ENCODE assay signal across 12 cellular contexts in genomic region chr6:99348220-99348822, GRCh38. TPM values are rescaled to one million over a fixed set of nuclear protein-coding genes. Genes with fewer than 3 reads are reported as not detected.
DNase-seq lines count a peak whose midpoint lies in the region; ATAC-seq and TF ChIP-seq lines count a peak whose summit lies in the region.
"Had no signal": no experiment of that assay in that cellular context is flagged by ENCODE, and none has a peak within 500 bp of the region (broad histone marks: within the 10 kb centered on the region; RNA-seq: fewer than 3 reads in every experiment).

No MANE protein-coding gene starts in this region.

- H3K27me3 ChIP-seq in WERI-Rb-1 (ENCODE audit: insufficient read depth, low read depth, severe bottlenecking) (no peaks in the 10 kb centered on the region), iPS-18a (ENCODE audit: control insufficient read depth, insufficient read depth, low read length) (peaks cover 10% of the 10 kb centered on the region), thoracic aorta (replicated peaks; ENCODE audit: insufficient read depth) (no peaks in the 10 kb centered on the region)

- peaks cover 54% of the 10 kb centered on the region for H3K27me3 Mint-ChIP-seq in activated CD8-positive, alpha-beta T cell treated with anti-CD3 and anti-CD28 coated beads for 36 hours
- H3K27me3 Mint-ChIP-seq in activated CD8-positive, alpha-beta T cell treated with anti-CD3 and anti-CD28 coated beads, Interleukin-2, amount 10 ng/mL, durations not matched to agents 7 days and 5 days (ENCODE audit: low read depth) = peaks cover 69% of the 10 kb centered on the region

- no peaks in the 10 kb centered on the region for H3K9me3 Mint-ChIP-seq in activated CD8-positive, alpha-beta T cell treated with anti-CD3 and anti-CD28 coated beads for 36 hours
- H3K9me3 Mint-ChIP-seq in activated CD8-positive, alpha-beta T cell treated with anti-CD3 and anti-CD28 coated beads, Interleukin-2, amount 10 ng/mL, durations not matched to agents 7 days and 5 days (ENCODE audit: insufficient read depth) = no peaks in the 10 kb centered on the region

- no peaks in the 10 kb centered on the region for H3K9me3 ChIP-seq in WERI-Rb-1 (ENCODE audit: severe bottlenecking)
- H3K9me3 ChIP-seq in iPS-18a (ENCODE audit: control insufficient read depth, low read depth, low read length) = no peaks in the 10 kb centered on the region
- no peaks in the 10 kb centered on the region for H3K9me3 ChIP-seq in thoracic aorta
- H3K9me3 ChIP-seq: tibial nerve had no signal

- POLR2A ChIA-PET in activated CD8-positive, alpha-beta T cell treated with anti-CD3 and anti-CD28 coated beads for 36 hours (lab: Charles Lee) = interaction anchor here (0.6 kb wide), 1 partner anchor 428 kb away, joined by 3 read pairs; no protein-coding TSS in a partner anchor
- POLR2A ChIA-PET in activated CD8-positive, alpha-beta T cell treated with anti-CD3 and anti-CD28 coated beads, Interleukin-2, amount 10 ng/mL, durations not matched to agents 7 days and 5 days (lab: Charles Lee) = no interaction called here

- intact Hi-C loops in activated CD8-positive, alpha-beta T cell treated with anti-CD3 and anti-CD28 coated beads for 36 hours (cut with micrococcal nuclease) = no loop called here

- no peak for TF ChIP-seq CTCF in activated CD8-positive, alpha-beta T cell treated with anti-CD3 and anti-CD28 coated beads for 36 hours (IDR thresholded peaks at IDR 0.05)
- TF ChIP-seq CTCF in WERI-Rb-1 (IDR thresholded peaks at IDR 0.05; ENCODE audit: low read depth, low read length) = no peak
- TF ChIP-seq CTCF in thoracic aorta (IDR thresholded peaks at IDR 0.05) = no peak

- peak overlapping the region; percentile 84 for H3K4me3 ChIP-seq in WERI-Rb-1 (ENCODE audit: low read depth, low read length)
- peak overlapping the region; percentile 82 for H3K4me3 ChIP-seq in iPS-18a (ENCODE audit: low read length)
- peak overlapping the region; percentile 88 for H3K4me3 ChIP-seq in thoracic aorta

- no peak for ATAC-seq in activated CD8-positive, alpha-beta T cell treated with anti-CD3 and anti-CD28 coated beads for 36 hours
- no peak for ATAC-seq in activated CD8-positive, alpha-beta T cell treated with anti-CD3 and anti-CD28 coated beads, Interleukin-2, amount 10 ng/mL, durations not matched to agents 7 days and 5 days
- no peak for ATAC-seq in thoracic aorta (ENCODE audit: insufficient number of reproducible peaks, low FRiP score, low read depth)
- ATAC-seq in GM21737 (IDR thresholded peaks at IDR 0.05; ENCODE audit: unreplicated experiment) = no peak
- no peak for ATAC-seq in GM21576 (IDR thresholded peaks at IDR 0.05; ENCODE audit: unreplicated experiment)

- H3K36me3 ChIP-seq in WERI-Rb-1 = no peaks in the 10 kb centered on the region
- no peaks in the 10 kb centered on the region for H3K36me3 ChIP-seq in iPS-18a (ENCODE audit: control insufficient read depth, low read depth, low read length)
- H3K36me3 ChIP-seq in thoracic aorta = no peaks in the 10 kb centered on the region
- H3K36me3 ChIP-seq: tibial nerve had no signal

- peak overlapping the region; percentile 22 for H3K4me3 Mint-ChIP-seq in activated CD8-positive, alpha-beta T cell treated with anti-CD3 and anti-CD28 coated beads for 36 hours
- H3K4me3 Mint-ChIP-seq in activated CD8-positive, alpha-beta T cell treated with anti-CD3 and anti-CD28 coated beads, Interleukin-2, amount 10 ng/mL, durations not matched to agents 7 days and 5 days = no peak overlapping the region
- H3K4me3 Mint-ChIP-seq: CD4-positive, CD25-positive, alpha-beta regulatory T cell had no signal

- H3K4me1 ChIP-seq in iPS-18a (ENCODE audit: control insufficient read depth, low read depth, low read length) (peaks cover 27% of the 10 kb centered on the region), thoracic aorta (ENCODE audit: control insufficient read depth in 1 of 2, low read depth in 2 of 2) (peaks cover 7 to 12% of the 10 kb centered on the region in 2 donors)

- H3K4me1 Mint-ChIP-seq in activated CD8-positive, alpha-beta T cell treated with anti-CD3 and anti-CD28 coated beads for 36 hours (ENCODE audit: low read depth) = peaks cover 5% of the 10 kb centered on the region
- H3K4me1 Mint-ChIP-seq in activated CD8-positive, alpha-beta T cell treated with anti-CD3 and anti-CD28 coated beads, Interleukin-2, amount 10 ng/mL, durations not matched to agents 7 days and 5 days (ENCODE audit: low read depth) = no peaks in the 10 kb centered on the region

- CTCF ChIA-PET in activated CD8-positive, alpha-beta T cell treated with anti-CD3 and anti-CD28 coated beads for 36 hours (lab: Charles Lee) = interaction anchor here (2.8 kb wide), 1 partner anchor 18 kb away, joined by 13 read pairs; no protein-coding TSS in a partner anchor
- CTCF ChIA-PET in activated CD8-positive, alpha-beta T cell treated with anti-CD3 and anti-CD28 coated beads, Interleukin-2, amount 10 ng/mL, durations not matched to agents 7 days and 5 days (lab: Charles Lee) = interaction anchor here (1.1 kb wide), 1 partner anchor 18 kb away, joined by 8 read pairs; no protein-coding TSS in a partner anchor

- no peaks in the 10 kb centered on the region for H3K36me3 Mint-ChIP-seq in activated CD8-positive, alpha-beta T cell treated with anti-CD3 and anti-CD28 coated beads for 36 hours (ENCODE audit: low read depth)
- no peaks in the 10 kb centered on the region for H3K36me3 Mint-ChIP-seq in activated CD8-positive, alpha-beta T cell treated with anti-CD3 and anti-CD28 coated beads, Interleukin-2, amount 10 ng/mL, durations not matched to agents 7 days and 5 days (ENCODE audit: low read depth)
- H3K36me3 Mint-ChIP-seq: CD4-positive, CD25-positive, alpha-beta regulatory T cell; IgD-negative memory B cell had no signal

- H3K9ac ChIP-seq in iPS-18a (ENCODE audit: low read length) = peak overlapping the region; percentile 85

- H3K27ac Mint-ChIP-seq in activated CD8-positive, alpha-beta T cell treated with anti-CD3 and anti-CD28 coated beads for 36 hours = no peak overlapping the region
- H3K27ac Mint-ChIP-seq in activated CD8-positive, alpha-beta T cell treated with anti-CD3 and anti-CD28 coated beads, Interleukin-2, amount 10 ng/mL, durations not matched to agents 7 days and 5 days = no peak overlapping the region
- H3K27ac Mint-ChIP-seq: CD4-positive, CD25-positive, alpha-beta regulatory T cell; IgD-negative memory B cell had no signal

- DNase-seq in activated CD8-positive, alpha-beta T cell treated with anti-CD3 and anti-CD28 coated beads for 36 hours = no peak
- DNase-seq in activated CD8-positive, alpha-beta T cell treated with anti-CD3 and anti-CD28 coated beads, Interleukin-2, amount 10 ng/mL, durations not matched to agents 7 days and 5 days = no peak
- DNase-seq in WERI-Rb-1 (no peak), thoracic aorta (ENCODE audit: low spot score) (no peak), dermis blood vessel endothelial cell (no peak)
- DNase-seq: activated CD4-positive, alpha-beta T cell treated with anti-CD3 and anti-CD28 coated beads for 1 hour; CD4-positive, CD25-positive, alpha-beta regulatory T cell had no signal

- H3K27ac ChIP-seq in WERI-Rb-1 = no peak overlapping the region; the same call in 1 of the 2 replicates
- H3K27ac ChIP-seq in iPS-18a (ENCODE audit: low read length) = no peak overlapping the region
- peak overlapping the region; percentile 41 to 47 for H3K27ac ChIP-seq in thoracic aorta
- H3K27ac ChIP-seq: tibial nerve had no signal

RNA-seq across cellular contexts. Expression of gene FAXC, which starts 1.2 kb away (rescaled TPM):
- total RNA-seq in activated CD8-positive, alpha-beta T cell treated with anti-CD3 and anti-CD28 coated beads for 36 hours = not detected
- total RNA-seq in activated CD8-positive, alpha-beta T cell treated with anti-CD3 and anti-CD28 coated beads, Interleukin-2, amount 10 ng/mL, durations not matched to agents 7 days and 5 days = not detected
- under 1 TPM; 0.81 to 0.99 TPM for total RNA-seq in thoracic aorta
- total RNA-seq in dermis blood vessel endothelial cell = 0.34 and 0.56 TPM in 2 replicates
- total RNA-seq: CD4-positive, CD25-positive, alpha-beta regulatory T cell had no signal

RNA-seq across cellular contexts. Expression of gene COQ3, which starts 45.7 kb away (rescaled TPM):
- 10 to 100 TPM; 20.8 to 24.9 TPM for total RNA-seq in activated CD8-positive, alpha-beta T cell treated with anti-CD3 and anti-CD28 coated beads for 36 hours
- total RNA-seq in activated CD8-positive, alpha-beta T cell treated with anti-CD3 and anti-CD28 coated beads, Interleukin-2, amount 10 ng/mL, durations not matched to agents 7 days and 5 days = 10 to 100 TPM; 12.6 to 13.3 TPM
- total RNA-seq in thoracic aorta (1 to 10 TPM in 1 of 2 donors, under 1 TPM in 1; 0.95 to 2.0 TPM), dermis blood vessel endothelial cell (2.0 and 4.0 TPM in 2 replicates)

Comparison
In these comparisons a context has a peak if more than half of its experiments do, and no peak if none do; other contexts are left out.
1. H3K27ac ChIP-seq: peak in thoracic aorta (2 of 2); none in WERI-Rb-1 (single experiment) and iPS-18a (single experiment).
2. Peak in every context shown above with its lines, with median percentiles within 50 percentile points of each other: H3K4me3 ChIP-seq.